Comparison of ENCODE assay signal across 8 cellular contexts in the genomic region with DNA sequence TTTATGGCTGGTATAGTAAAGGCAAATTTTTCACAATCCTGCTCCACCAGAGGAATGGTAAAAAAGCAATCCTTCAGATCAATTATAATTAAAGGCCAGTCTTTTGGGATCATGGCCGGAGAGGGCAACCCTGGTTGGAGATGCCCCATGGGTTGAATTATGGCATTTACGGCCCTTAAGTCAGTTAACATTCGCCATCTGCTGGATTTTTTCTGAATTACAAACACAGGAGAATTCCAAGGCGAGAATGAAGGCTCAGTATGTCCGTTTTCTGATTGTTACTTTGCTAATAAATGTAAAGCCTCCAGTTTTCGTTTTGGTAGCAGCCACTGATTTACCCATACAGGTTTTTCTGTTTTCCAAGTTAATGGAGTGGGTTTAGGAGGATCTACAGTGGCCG. TPM values are rescaled to one million over a fixed set of nuclear protein-coding genes. Genes with fewer than 3 reads are reported as not detected.
DNase-seq lines count a peak whose midpoint lies in the region; ATAC-seq, FAIRE-seq and TF ChIP-seq lines count a peak whose summit lies in the region.
"Not testable (repeated sequence)": the region's sequence is repeated elsewhere in the genome, so short reads cannot be mapped to it uniquely, and the experiment has no call there.

No MANE protein-coding gene starts in this region.

- not testable (repeated sequence) for H3K27ac Mint-ChIP-seq in glutamatergic neuron (ENCODE audit: unreplicated experiment); naive thymus-derived CD4-positive, alpha-beta T cell

- H4K20me1 ChIP-seq in DOHH2 (ENCODE audit: control insufficient read depth, insufficient read depth, low read depth, low read length), result not testable (repeated sequence)

- TF ChIP-seq CTCF in DOHH2 (IDR thresholded peaks at IDR 0.05; ENCODE audit: low read depth, low read length, poor library complexity, severe bottlenecking) (peak; percentile 37), bronchial epithelial cell (IDR thresholded peaks at IDR 0.05; ENCODE audit: insufficient read depth, low read length, severe bottlenecking) (peak; percentile 3), glutamatergic neuron (IDR thresholded peaks at IDR 0.05; ENCODE audit: partially characterized antibody, unreplicated experiment) (peak; percentile 17)

- not testable (repeated sequence) for H3K4me1 ChIP-seq in DOHH2 (ENCODE audit: control insufficient read depth, low read length); naive thymus-derived CD4-positive, alpha-beta T cell (ENCODE audit: control insufficient read depth in 2 of 2, insufficient read depth in 2 of 2, low read length in 2 of 2)

- H3K79me2 ChIP-seq in DOHH2 (ENCODE audit: control insufficient read depth, low read length), result not testable (repeated sequence)

- H3K27ac ChIP-seq in DOHH2 (ENCODE audit: low read depth, low read length); naive thymus-derived CD4-positive, alpha-beta T cell (ENCODE audit: low read depth, low read length): not testable (repeated sequence)

- H3K4me2 ChIP-seq in DOHH2 (ENCODE audit: low read length), result not testable (repeated sequence)

- not testable (repeated sequence) for FAIRE-seq in bronchial epithelial cell (lab: Jason Lieb, UNC)

- not testable (repeated sequence) for H3K4me1 Mint-ChIP-seq in glutamatergic neuron (ENCODE audit: low read depth, unreplicated experiment); naive thymus-derived CD4-positive, alpha-beta T cell

- CTCF ChIA-PET in naive thymus-derived CD4-positive, alpha-beta T cell (lab: Charles Lee), result not testable (repeated sequence)

- not testable (repeated sequence) for ATAC-seq in naive thymus-derived CD4-positive, alpha-beta T cell

- in situ Hi-C loops in KBM-7 (cut with MboI; ENCODE audit: low pct_unique_long_range_greater_than_20kb, low sequenced_read_pairs); SK-MEL-5 (cut with HindIII; ENCODE audit: low pct_unique_long_range_greater_than_20kb, low sequenced_read_pairs): not testable (repeated sequence)

- H3K27me3 ChIP-seq in DOHH2 (ENCODE audit: control insufficient read depth, low read length); bronchial epithelial cell (ENCODE audit: control insufficient read depth, insufficient read depth, low read length); naive thymus-derived CD4-positive, alpha-beta T cell (ENCODE audit: control insufficient read depth in 2 of 2, insufficient read depth in 2 of 2, low read length in 2 of 2): not testable (repeated sequence)

- DNase-seq in A172 (ENCODE audit: low spot score) (peak; percentile 10), KBM-7 (peak; percentile 15), NCI-H748 (lab: John Stamatoyannopoulos, UW; ENCODE audit: unreplicated experiment) (peak; percentile 27), SK-MEL-5 (ENCODE audit: low read depth, low spot score) (peak; percentile 51)
- DNase-seq in bronchial epithelial cell (ENCODE audit: low read depth); glutamatergic neuron; naive thymus-derived CD4-positive, alpha-beta T cell: not testable (repeated sequence)

- H3K36me3 Mint-ChIP-seq in glutamatergic neuron (ENCODE audit: unreplicated experiment), result peaks cover 89% of the 10 kb centered on the region
- peaks cover 38 to 98% (median 93%) of the 10 kb centered on the region in 5 donors for H3K36me3 Mint-ChIP-seq in naive thymus-derived CD4-positive, alpha-beta T cell

- H3F3A ChIP-seq in DOHH2 (ENCODE audit: control insufficient read depth, insufficient read depth), result not testable (repeated sequence)

- not testable (repeated sequence) for H3K9me3 ChIP-seq in DOHH2 (ENCODE audit: control insufficient read depth, insufficient read depth, low read length)
- H3K9me3 ChIP-seq in naive thymus-derived CD4-positive, alpha-beta T cell (ENCODE audit: control insufficient read depth in 2 of 3, low read length in 3 of 3), result peaks cover 0 to 85% (median 36%) of the 10 kb centered on the region in 3 experiments

- not testable (repeated sequence) for H3K36me3 ChIP-seq in DOHH2 (ENCODE audit: control insufficient read depth, low read length); bronchial epithelial cell (ENCODE audit: control insufficient read depth, insufficient read depth, low read length)
- peaks cover 0 to 84% (median 34%) of the 10 kb centered on the region in 3 experiments for H3K36me3 ChIP-seq in naive thymus-derived CD4-positive, alpha-beta T cell (ENCODE audit: control insufficient read depth in 2 of 3, insufficient read depth in 3 of 3, low read length in 3 of 3)

- not testable (repeated sequence) for H3K27me3 Mint-ChIP-seq in glutamatergic neuron (ENCODE audit: unreplicated experiment); naive thymus-derived CD4-positive, alpha-beta T cell

- POLR2A ChIA-PET in naive thymus-derived CD4-positive, alpha-beta T cell (lab: Charles Lee), result not testable (repeated sequence)

- H3K4me3 ChIP-seq in DOHH2 (ENCODE audit: low read length); bronchial epithelial cell (ENCODE audit: low read depth, low read length): not testable (repeated sequence)
- peak overlapping the region; percentile 12 for H3K4me3 ChIP-seq in naive thymus-derived CD4-positive, alpha-beta T cell (ENCODE audit: low read length)

- intact Hi-C loops in naive thymus-derived CD4-positive, alpha-beta T cell (cut with micrococcal nuclease), result not testable (repeated sequence)

- H3K4me3 Mint-ChIP-seq in glutamatergic neuron (ENCODE audit: unreplicated experiment); naive thymus-derived CD4-positive, alpha-beta T cell: not testable (repeated sequence)

- H3K9me2 ChIP-seq in DOHH2 (replicated peaks; ENCODE audit: control insufficient read depth, low read length), result not testable (repeated sequence)

- H3K9me3 Mint-ChIP-seq in glutamatergic neuron (ENCODE audit: unreplicated experiment), result peaks cover 36% of the 10 kb centered on the region
- peaks cover 9 to 100% (median 95%) of the 10 kb centered on the region in 11 donors for H3K9me3 Mint-ChIP-seq in naive thymus-derived CD4-positive, alpha-beta T cell

RNA-seq across cellular contexts. Expression of gene ZNF420, which starts 33.5 kb away (rescaled TPM):
- 10.2 and 12.0 TPM in 2 replicates for total RNA-seq in A172 (2014; rRNA removed; shearing (Covaris generic))
- 8.1 and 8.2 TPM in 2 replicates for total RNA-seq in SK-MEL-5 (2014; rRNA removed; shearing (Covaris generic))
- polyA plus RNA-seq in SK-MEL-5 (2015; cell fraction: cytosol; rRNA removed), result 3.1 TPM in 2 replicates
- polyA plus RNA-seq in SK-MEL-5 (2015; cell fraction: nucleus; rRNA removed), result 3.1 and 6.9 TPM in 2 replicates
- total RNA-seq in bronchial epithelial cell (5.4 and 7.1 TPM in 2 replicates), glutamatergic neuron (ENCODE audit: unreplicated experiment) (13.2 TPM)
- total RNA-seq in naive thymus-derived CD4-positive, alpha-beta T cell, result 10 to 100 TPM; 10.8 to 34.9 (median 15.9) TPM
- polyA plus RNA-seq in naive thymus-derived CD4-positive, alpha-beta T cell, result 10 to 100 TPM; 22.8 to 34.2 TPM
